In genomic region chr2:20677301-20678176, GRCh38 we compare ENCODE assay signal across 9 cellular contexts. TPM values are rescaled to one million over a fixed set of nuclear protein-coding genes. Genes with fewer than 3 reads are reported as not detected.
A peak's percentile ranks its signal among the peaks of the same experiment; 100 is the strongest.
DNase-seq lines count a peak whose midpoint lies in the region; ATAC-seq and TF ChIP-seq lines count a peak whose summit lies in the region.
"Had no signal": no experiment of that assay in that cellular context is flagged by ENCODE, and none has a peak within 500 bp of the region (broad histone marks: within the 10 kb centered on the region; RNA-seq: fewer than 3 reads in every experiment).

No MANE protein-coding gene starts in this region.

- peaks cover 0 to 5% of the 10 kb centered on the region in 2 donors for H3K4me1 Mint-ChIP-seq in natural killer cell treated with Interleukin-12 subunit alpha and Interleukin-12 subunit beta and Interleukin-15 and Interleukin-18, amount 100 ng/mL, for 72 hours (ENCODE audit: low read depth in 2 of 2)
- no peaks in the 10 kb centered on the region for H3K4me1 Mint-ChIP-seq in stimulated activated naive CD8-positive, alpha-beta T cell treated with anti-CD3 and anti-CD28 coated beads, Interleukin-15, amount 100 ng/mL, for 72 hours

- no TSS peak for BruUV-seq in A673 (replicated peaks; lab: Mats Ljungman, UMichigan)

- H3K36me3 ChIP-seq in A673 (ENCODE audit: insufficient read depth, low read length, poor library complexity, severe bottlenecking), result no peaks in the 10 kb centered on the region
- H3K36me3 ChIP-seq in ascending aorta, result peaks cover 0 to 14% of the 10 kb centered on the region in 2 donors

- CTCF ChIA-PET in A673 (lab: Charles Lee), result no interaction called here

- intact Hi-C loops in A673 (cut with micrococcal nuclease; ENCODE audit: unreplicated experiment), result no loop called here
- intact Hi-C loops in ascending aorta (cut with DNase I), result no loop called here

- no peaks in the 10 kb centered on the region for H3K36me3 Mint-ChIP-seq in natural killer cell treated with Interleukin-12 subunit alpha and Interleukin-12 subunit beta and Interleukin-15 and Interleukin-18, amount 100 ng/mL, for 72 hours

- TF ChIP-seq CTCF in A673 (conservative IDR thresholded peaks at IDR 0.05; ENCODE audit: low read depth, low read length), result 0 out of 2 replicates have a peak, but pooled peaks have one; percentile 10
- peak in 2 of 3 experiments; percentile 12 to 23 for TF ChIP-seq CTCF in ascending aorta (IDR thresholded peaks at IDR 0.05)

- H3K9me3 ChIP-seq in A673 (ENCODE audit: low read depth, low read length, poor library complexity, severe bottlenecking), result no peaks in the 10 kb centered on the region
- H3K9me3 ChIP-seq in ascending aorta, result no peaks in the 10 kb centered on the region

- POLR2A ChIA-PET in A673 (lab: Charles Lee; ENCODE audit: low non-redundant PET), result no interaction called here

- H3K27ac ChIP-seq in A673 (ENCODE audit: low read depth, low read length, poor library complexity, severe bottlenecking) (no peak overlapping the region), ascending aorta (peak overlapping the region; percentile 51 to 83)

- peak; percentile 47 for ATAC-seq in GM19035 (IDR thresholded peaks at IDR 0.05; ENCODE audit: unreplicated experiment)
- ATAC-seq in HG03039 (IDR thresholded peaks at IDR 0.05; ENCODE audit: unreplicated experiment), result peak; percentile 23
- ATAC-seq in natural killer cell treated with Interleukin-12 subunit alpha and Interleukin-12 subunit beta and Interleukin-15 and Interleukin-18, amount 100 ng/mL, for 72 hours, result no peak
- ATAC-seq in stimulated activated naive CD8-positive, alpha-beta T cell treated with anti-CD3 and anti-CD28 coated beads, Interleukin-15, amount 100 ng/mL, for 72 hours, result no peak

- H3K4me1 ChIP-seq in A673 (ENCODE audit: insufficient read depth, low read length, poor library complexity, severe bottlenecking), result no peaks in the 10 kb centered on the region
- peaks cover 27 to 59% of the 10 kb centered on the region in 2 donors for H3K4me1 ChIP-seq in ascending aorta

- no peak overlapping the region for H3K4me3 Mint-ChIP-seq in natural killer cell treated with Interleukin-12 subunit alpha and Interleukin-12 subunit beta and Interleukin-15 and Interleukin-18, amount 100 ng/mL, for 72 hours
- no peak overlapping the region for H3K4me3 Mint-ChIP-seq in stimulated activated naive CD8-positive, alpha-beta T cell treated with anti-CD3 and anti-CD28 coated beads, Interleukin-15, amount 100 ng/mL, for 72 hours
- H3K4me3 Mint-ChIP-seq: immature natural killer cell had no signal

- no peak overlapping the region for H3K27ac Mint-ChIP-seq in natural killer cell treated with Interleukin-12 subunit alpha and Interleukin-12 subunit beta and Interleukin-15 and Interleukin-18, amount 100 ng/mL, for 72 hours
- no peak overlapping the region for H3K27ac Mint-ChIP-seq in stimulated activated naive CD8-positive, alpha-beta T cell treated with anti-CD3 and anti-CD28 coated beads, Interleukin-15, amount 100 ng/mL, for 72 hours

- H3K4me3 ChIP-seq in A673 (ENCODE audit: low read depth, low read length, poor library complexity, severe bottlenecking) (no peak overlapping the region), ascending aorta (no peak overlapping the region)

- no peaks in the 10 kb centered on the region for H3K9me3 Mint-ChIP-seq in natural killer cell treated with Interleukin-12 subunit alpha and Interleukin-12 subunit beta and Interleukin-15 and Interleukin-18, amount 100 ng/mL, for 72 hours
- H3K9me3 Mint-ChIP-seq in stimulated activated naive CD8-positive, alpha-beta T cell treated with anti-CD3 and anti-CD28 coated beads, Interleukin-15, amount 100 ng/mL, for 72 hours, result no peaks in the 10 kb centered on the region
- H3K9me3 Mint-ChIP-seq: immature natural killer cell had no signal

- DNase-seq in A673 (ENCODE audit: low spot score), result no peak
- no peak for DNase-seq in ascending aorta (ENCODE audit: low spot score in 2 of 2)
- no peak for DNase-seq in medulla oblongata (ENCODE audit: extremely low spot score)
- DNase-seq in natural killer cell treated with Interleukin-12 subunit alpha and Interleukin-12 subunit beta and Interleukin-15 and Interleukin-18, amount 100 ng/mL, for 72 hours (ENCODE audit: low spot score), result no peak
- no peak for DNase-seq in activated T-cell treated with anti-CD3 and anti-CD28 coated beads, Interleukin-2, amount 50 U/mL, for 48 hours
- DNase-seq in stimulated activated naive CD8-positive, alpha-beta T cell treated with anti-CD3 and anti-CD28 coated beads, Interleukin-15, amount 100 ng/mL, for 72 hours, result no peak
- DNase-seq: immature natural killer cell had no signal

- H3K27me3 Mint-ChIP-seq in natural killer cell treated with Interleukin-12 subunit alpha and Interleukin-12 subunit beta and Interleukin-15 and Interleukin-18, amount 100 ng/mL, for 72 hours, result peaks cover 0 to 14% of the 10 kb centered on the region in 2 donors
- peaks cover 30% of the 10 kb centered on the region for H3K27me3 Mint-ChIP-seq in stimulated activated naive CD8-positive, alpha-beta T cell treated with anti-CD3 and anti-CD28 coated beads, Interleukin-15, amount 100 ng/mL, for 72 hours

- peaks cover 20% of the 10 kb centered on the region for H3K27me3 ChIP-seq in A673 (replicated peaks; ENCODE audit: insufficient read depth, low read depth, low read length, poor library complexity)
- no peaks in the 10 kb centered on the region for H3K27me3 ChIP-seq in ascending aorta

RNA-seq across cellular contexts. Expression of gene GDF7, which starts 10.6 kb away (rescaled TPM):
- total RNA-seq in A673 (2021), result not detected in 2 replicates
- total RNA-seq in ascending aorta, result 11.6 TPM
- under 1 TPM in 1 of 2 donors, not detected in 1; 0.02 TPM for total RNA-seq in natural killer cell treated with Interleukin-12 subunit alpha and Interleukin-12 subunit beta and Interleukin-15 and Interleukin-18, amount 100 ng/mL, for 72 hours

RNA-seq across cellular contexts. Expression of gene HS1BP3, which starts 26.6 kb away (rescaled TPM):
- total RNA-seq in A673 (2021), result 12.6 and 13.2 TPM in 2 replicates
- total RNA-seq in ascending aorta, result 40.0 TPM
- total RNA-seq in natural killer cell treated with Interleukin-12 subunit alpha and Interleukin-12 subunit beta and Interleukin-15 and Interleukin-18, amount 100 ng/mL, for 72 hours, result 1 to 10 TPM; 5.8 to 9.3 TPM

Comparison
In these comparisons a context has a peak if more than half of its experiments do, and no peak if none do; other contexts are left out.
1. ATAC-seq: peak in GM19035 (single experiment) and HG03039 (single experiment); none in natural killer cell treated with Interleukin-12 subunit alpha and Interleukin-12 subunit beta and Interleukin-15 and Interleukin-18, amount 100 ng/mL, for 72 hours (0 of 2) and stimulated activated naive CD8-positive, alpha-beta T cell treated with anti-CD3 and anti-CD28 coated beads, Interleukin-15, amount 100 ng/mL, for 72 hours (single experiment).
2. RNA of gene GDF7, which starts 10.6 kb away (total RNA-seq): 11.6 TPM in ascending aorta (single experiment); 0.02 TPM in natural killer cell treated with Interleukin-12 subunit alpha and Interleukin-12 subunit beta and Interleukin-15 and Interleukin-18, amount 100 ng/mL, for 72 hours and not detected in A673; every median in the first group is over 10 times any median in the second.